Comparison of ENCODE assay signal across 29 cellular contexts in the genomic region with DNA sequence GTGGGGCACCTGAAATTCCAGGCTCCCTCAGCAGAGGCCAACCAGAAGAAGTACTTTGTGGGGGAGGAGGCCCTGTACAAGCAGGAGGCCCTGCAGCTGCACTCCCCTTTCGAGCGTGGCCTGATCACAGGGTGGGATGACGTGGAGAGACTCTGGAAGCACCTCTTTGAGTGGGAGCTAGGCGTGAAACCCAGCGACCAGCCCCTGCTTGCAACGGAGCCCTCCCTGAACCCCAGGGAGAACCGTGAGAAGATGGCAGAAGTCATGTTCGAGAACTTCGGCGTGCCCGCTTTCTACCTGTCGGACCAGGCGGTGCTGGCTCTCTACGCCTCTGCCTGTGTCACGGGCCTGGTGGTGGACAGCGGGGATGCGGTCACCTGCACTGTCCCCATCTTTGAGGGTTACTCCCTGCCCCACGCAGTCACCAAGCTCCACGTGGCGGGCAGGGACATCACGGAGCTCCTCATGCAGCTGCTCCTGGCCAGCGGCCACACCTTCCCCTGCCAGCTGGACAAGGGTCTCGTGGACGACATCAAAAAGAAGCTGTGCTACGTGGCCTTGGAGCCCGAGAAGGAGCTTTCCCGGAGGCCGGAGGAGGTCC. TPM values are rescaled to one million over a fixed set of nuclear protein-coding genes. Genes with fewer than 3 reads are reported as not detected.
"Had no signal": no experiment of that assay in that cellular context is flagged by ENCODE, and none has a peak within 500 bp of the region (broad histone marks: within the 10 kb centered on the region; RNA-seq: fewer than 3 reads in every experiment).

No MANE protein-coding gene starts in this region.

- H3K4me2 ChIP-seq: hepatocyte had no signal

- H3K4me1 ChIP-seq: tibial artery had no signal

- DNase-seq: activated B cell treated with CpG ODN at 0.5 μM for 24 hours; activated CD4-positive, alpha-beta T cell treated with anti-CD3 and anti-CD28 coated beads for 36 hours; activated CD4-positive, alpha-beta T cell treated with anti-CD3 and anti-CD28 coated beads, Interleukin-2, amount 50 U/mL, for 4 hours; activated CD8-positive, alpha-beta memory T cell treated with anti-CD3 and anti-CD28 coated beads, Interleukin-2, amount 50 U/mL, for 48 hours; activated gamma-delta T cell; activated naive CD4-positive, alpha-beta T cell treated with anti-CD3 and anti-CD28 coated beads, Interleukin-2, amount 50 U/mL, for 16 hours; activated T-cell treated with anti-CD3 and anti-CD28 coated beads, Interleukin-2, amount 50 U/mL, for 72 hours; caudate nucleus; dermis blood vessel endothelial cell; effector memory CD4-positive, alpha-beta T cell; foreskin melanocyte; glutamatergic neuron; kidney glomerular epithelial cell; mesenchymal stem cell; occipital lobe; retina; stimulated activated CD4-positive, alpha-beta T cell treated with anti-CD3 and anti-CD28 coated beads, Interleukin-1b, Interleukin-23, amount 100 ng/mL, for 48 hours; SW 1271; T-helper 17 cell had no signal

- H3K36me3 ChIP-seq: tibial artery had no signal

- ATAC-seq: activated CD4-positive, alpha-beta T cell treated with anti-CD3 and anti-CD28 coated beads for 36 hours; activated T-cell treated with anti-CD3 and anti-CD28 coated beads, Interleukin-2, amount 50 U/mL, for 72 hours; T-helper 17 cell had no signal

- H3K27ac ChIP-seq: hepatocyte, tibial artery had no signal

- H3K79me2 ChIP-seq: hepatocyte had no signal

- H2AFZ ChIP-seq: hepatocyte had no signal

- H3K4me3 ChIP-seq: hepatocyte, tibial artery had no signal

- H3K9me3 ChIP-seq: tibial artery had no signal

- H3K27me3 ChIP-seq: hepatocyte had no signal

RNA-seq across cellular contexts. Expression of gene ACTRT2, which starts 0.6 kb away (rescaled TPM):
- total RNA-seq: activated B cell treated with CpG ODN at 0.5 μM for 24 hours; activated CD4-positive, alpha-beta T cell treated with anti-CD3 and anti-CD28 coated beads for 36 hours; activated CD8-positive, alpha-beta memory T cell treated with anti-CD3 and anti-CD28 coated beads for 36 hours; activated T-cell treated with anti-CD3 and anti-CD28 coated beads, Interleukin-2, amount 50 U/mL, for 72 hours; aorta; dermis blood vessel endothelial cell; hepatocyte; lower leg skin; mononuclear cell; myocyte; occipital lobe; T-helper 17 cell had no signal
- polyA plus RNA-seq: adipose tissue, aorta, esophagus, hepatocyte, neural cell had no signal

RNA-seq across cellular contexts. Expression of gene PRDM16, which starts 47.1 kb away (rescaled TPM):
- total RNA-seq: activated B cell treated with CpG ODN at 0.5 μM for 24 hours; activated CD8-positive, alpha-beta memory T cell treated with anti-CD3 and anti-CD28 coated beads for 36 hours; dermis blood vessel endothelial cell; mononuclear cell; myocyte; T-helper 17 cell had no signal
